In genomic region chr6:35297541-35298481, GRCh38 we compare ENCODE assay signal across 1 cellular context.
TF ChIP-seq lines count a peak whose summit lies in the region.

Gene DEF6, plus strand, starts transcription at chr6:35297818. Its CDS starts 39 bp downstream, at chr6:35297857.

TF ChIP-seq in K562, 482 proteins besides CTCF, POLR2A, EP300 and RAD21 (continued from another document and continues in another):
- TF ChIP-seq CHD7 (IDR thresholded peaks at IDR 0.05; ENCODE audit: low read depth, low read length) (no peak), REST (CRISPR knock-in tag; IDR thresholded peaks at IDR 0.05; ENCODE audit: low read depth) (peak; percentile 9; the same call in 1 of the 2 replicates), NELFE (IDR thresholded peaks at IDR 0.05; ENCODE audit: insufficient read depth, insufficient read length) (no peak), POLR3A (IDR thresholded peaks at IDR 0.05; ENCODE audit: borderline replicate concordance, extremely low read depth, insufficient read depth, insufficient read length) (no peak), DIDO1 (tag; IDR thresholded peaks at IDR 0.05; ENCODE audit: low read depth) (no peak), EGR1 (conservative IDR thresholded peaks at IDR 0.05) (peak; percentile 80), RBM22 (IDR thresholded peaks at IDR 0.05; ENCODE audit: low read depth, low read length, poor library complexity, severe bottlenecking) (peak; percentile 57), HEY1 (CRISPR knock-in tag; IDR thresholded peaks at IDR 0.05; ENCODE audit: borderline replicate concordance) (no peak), RB1 (IDR thresholded peaks at IDR 0.05; ENCODE audit: low read depth) (peak; percentile 99), TCF7 (IDR thresholded peaks at IDR 0.05; ENCODE audit: borderline replicate concordance) (peak; percentile 89; the same call in 1 of the 2 replicates), HINFP (tag; conservative IDR thresholded peaks at IDR 0.05; ENCODE audit: low read depth) (no peak), DEAF1 (CRISPR knock-in tag; IDR thresholded peaks at IDR 0.05) (peak; percentile 99), CGGBP1 (CRISPR knock-in tag; IDR thresholded peaks at IDR 0.05) (no peak; the same call in 1 of the 2 replicates), SMAD2 (IDR thresholded peaks at IDR 0.05; ENCODE audit: low read depth, low read length) (no peak), SETDB1 (IDR thresholded peaks at IDR 0.05; ENCODE audit: low read length) (no peak), FOXK2 (conservative IDR thresholded peaks at IDR 0.05 in 1 of 2, IDR thresholded peaks at IDR 0.05 in 1 of 2; ENCODE audit: low read depth in 2 of 2) (peak in 1 of 2 experiments; percentile 36; a peak in 2 of 4 replicates), ZC3H8 (IDR thresholded peaks at IDR 0.05) (no peak), MYC (IDR thresholded peaks at IDR 0.05; ENCODE audit: low read depth, low read length) (peak; percentile 86), MYC (CRISPR knock-in tag; IDR thresholded peaks at IDR 0.05; ENCODE audit: borderline replicate concordance, low read depth) (no peak), YBX1 (IDR thresholded peaks at IDR 0.05) (no peak), NR3C1 (CRISPR knock-in tag; IDR thresholded peaks at IDR 0.05) (no peak), HNRNPLL (IDR thresholded peaks at IDR 0.05; ENCODE audit: low read depth, low read length, poor library complexity, severe bottlenecking) (peak; percentile 93), COPS2 (conservative IDR thresholded peaks at IDR 0.05) (no peak), ZNF217 (CRISPR knock-in tag; IDR thresholded peaks at IDR 0.05) (no peak), ZNF197 (CRISPR knock-in tag; IDR thresholded peaks at IDR 0.05; ENCODE audit: low read depth) (peak; percentile 76; the same call in 1 of the 2 replicates), ZNF778 (CRISPR knock-in tag; IDR thresholded peaks at IDR 0.05) (no peak; the same call in 1 of the 2 replicates), TAF15 (IDR thresholded peaks at IDR 0.05; ENCODE audit: low read depth, low read length) (no peak), NR4A1 (CRISPR knock-in tag; IDR thresholded peaks at IDR 0.05) (0 out of 2 replicates have a peak, but pooled peaks have one; percentile 67), NR4A1 (tag; IDR thresholded peaks at IDR 0.05) (0 out of 2 replicates have a peak, but pooled peaks have one; percentile 42), CHD1 (IDR thresholded peaks at IDR 0.05; ENCODE audit: low read length) (peak; percentile 74), ELF4 (CRISPR knock-in tag; IDR thresholded peaks at IDR 0.05) (peak; percentile 78; the same call in 1 of the 2 replicates), GATA2 (CRISPR knock-in tag; IDR thresholded peaks at IDR 0.05) (no peak), MBD2 (IDR thresholded peaks at IDR 0.05; ENCODE audit: borderline replicate concordance, low read depth) (0 out of 2 replicates have a peak, but pooled peaks have one; percentile 43), ZNF76 (CRISPR knock-in tag; IDR thresholded peaks at IDR 0.05; ENCODE audit: borderline replicate concordance) (no peak), CSDE1 (IDR thresholded peaks at IDR 0.05) (no peak), ETV5 (CRISPR knock-in tag; IDR thresholded peaks at IDR 0.05; ENCODE audit: low read depth) (peak; percentile 99), ZZZ3 (IDR thresholded peaks at IDR 0.05) (no peak; the same call in 1 of the 2 replicates), ZNF511 (CRISPR knock-in tag; IDR thresholded peaks at IDR 0.05) (0 out of 2 replicates have a peak, but pooled peaks have one; percentile 22), NR1H2 (CRISPR knock-in tag; IDR thresholded peaks at IDR 0.05) (no peak), TRIM25 (IDR thresholded peaks at IDR 0.05; ENCODE audit: borderline replicate concordance) (no peak), SIN3B (IDR thresholded peaks at IDR 0.05; ENCODE audit: low read depth) (no peak), E2F5 (CRISPR knock-in tag; IDR thresholded peaks at IDR 0.05) (peak; percentile 78; the same call in 1 of the 2 replicates)
